Comparison of ENCODE assay signal across 32 cellular contexts in genomic region chr15:60116456-60117089, GRCh38.
DNase-seq lines count a peak whose midpoint lies in the region; ATAC-seq, FAIRE-seq and TF ChIP-seq lines count a peak whose summit lies in the region.
"Had no signal": no experiment of that assay in that cellular context is flagged by ENCODE, and none has a peak within 500 bp of the region (broad histone marks: within the 10 kb centered on the region; RNA-seq: fewer than 3 reads in every experiment).

No MANE protein-coding gene starts in this region.

- no peak overlapping the region for H3K4me2 ChIP-seq in A549

- in situ Hi-C loops in ACHN (cut with HindIII; ENCODE audit: low pct_ligation_motif_present, low pct_unique_long_range_greater_than_20kb, low sequenced_read_pairs) (no loop called here), Panc1 (cut with HindIII; ENCODE audit: low pct_unique_long_range_greater_than_20kb, low sequenced_read_pairs) (no loop called here)

- intact Hi-C loops in Panc1 (cut with micrococcal nuclease; ENCODE audit: unreplicated experiment) = loop anchor here (10.0 kb wide), 1 partner anchor 112 kb away; the partner anchor contains the start of gene FOXB1

- H3K9me3 Mint-ChIP-seq in immature natural killer cell = no peaks in the 10 kb centered on the region
- H3K9me3 Mint-ChIP-seq: activated CD4-positive, alpha-beta T cell treated with anti-CD3 and anti-CD28 coated beads, Interleukin-2, amount 10 ng/mL, durations not matched to agents 24 days and 14 days; endodermal cell; memory B cell had no signal

- POLR2A ChIA-PET in A549 (lab: Yijun Ruan, JAX) = no interaction called here
- POLR2A ChIA-PET in Panc1 (lab: Charles Lee) = no interaction called here

- BruUV-seq in Panc1 (replicated peaks; lab: Mats Ljungman, UMichigan) = no TSS peak

- H3K4me3 ChIP-seq in A549 (no peak overlapping the region), Panc1 (ENCODE audit: low read depth in 2 of 2, low read length in 2 of 2) (no peak overlapping the region), iPS-20b (ENCODE audit: low read length) (peak overlapping the region; percentile 63; the same call in 1 of the 2 replicates)
- H3K4me3 ChIP-seq: cardiac muscle cell, coronary artery, esophagus muscularis mucosa, right lobe of liver, upper lobe of right lung had no signal

- FAIRE-seq in A549 (lab: Jason Lieb, UNC) = peak; percentile 87
- FAIRE-seq in HTR-8/SVneo (lab: Jason Lieb, UNC) = no peak
- FAIRE-seq: GM18507, HepG2 had no signal

- peaks cover 0 to 3% (median 2%) of the 10 kb centered on the region in 3 donors for H3K27me3 Mint-ChIP-seq in immature natural killer cell (ENCODE audit: low read depth in 3 of 3)
- H3K27me3 Mint-ChIP-seq: memory B cell had no signal

- TF ChIP-seq EP300 in A549 (IDR thresholded peaks at IDR 0.05) = no peak

- no peaks in the 10 kb centered on the region for H3K27me3 ChIP-seq in Panc1 (ENCODE audit: control insufficient read depth, insufficient read depth, low read length)
- peaks cover 29% of the 10 kb centered on the region for H3K27me3 ChIP-seq in iPS-20b (ENCODE audit: insufficient read depth, low read length)
- H3K27me3 ChIP-seq: right lobe of liver had no signal

- no peaks in the 10 kb centered on the region for H3K9me3 ChIP-seq in A549
- H3K9me3 ChIP-seq in Panc1 (ENCODE audit: control insufficient read depth, insufficient read depth, low read depth, low read length) = no peaks in the 10 kb centered on the region
- no peaks in the 10 kb centered on the region for H3K9me3 ChIP-seq in iPS-20b (ENCODE audit: insufficient read depth, low read depth, low read length)
- H3K9me3 ChIP-seq: esophagus muscularis mucosa, neutrophil, right lobe of liver, upper lobe of right lung had no signal

- TF ChIP-seq POLR2A in A549 (IDR thresholded peaks at IDR 0.05; ENCODE audit: low read length) = no peak

- no peak overlapping the region for H3K27ac Mint-ChIP-seq in immature natural killer cell
- H3K27ac Mint-ChIP-seq: endodermal cell, memory B cell, progenitor cell of endocrine pancreas had no signal

- H3K4me1 Mint-ChIP-seq in immature natural killer cell = no peaks in the 10 kb centered on the region
- H3K4me1 Mint-ChIP-seq: memory B cell had no signal

- no peak overlapping the region for H3K9ac ChIP-seq in iPS-20b (ENCODE audit: low read depth, low read length)

- H3K36me3 ChIP-seq in Panc1 (ENCODE audit: control insufficient read depth, insufficient read depth, low read length) = no peaks in the 10 kb centered on the region
- H3K36me3 ChIP-seq in iPS-20b (ENCODE audit: insufficient read depth, low read depth, low read length) = no peaks in the 10 kb centered on the region
- H3K36me3 ChIP-seq: cardiac muscle cell, esophagus muscularis mucosa, neutrophil, right lobe of liver, upper lobe of right lung, WERI-Rb-1 had no signal

- WGBS in A549 (ENCODE audit: missing lambda C conversion rate) = 35% methylated on average over 3 of the region's 3 CpGs

- TF ChIP-seq RAD21 in A549 (conservative IDR thresholded peaks at IDR 0.05 in 1 of 2, IDR thresholded peaks at IDR 0.05 in 1 of 2) = no peak

- H3K36me3 Mint-ChIP-seq in immature natural killer cell = no peaks in the 10 kb centered on the region
- H3K36me3 Mint-ChIP-seq: memory B cell had no signal

- H3K4me3 Mint-ChIP-seq in immature natural killer cell = no peak overlapping the region
- H3K4me3 Mint-ChIP-seq: activated CD4-positive, alpha-beta T cell treated with anti-CD3 and anti-CD28 coated beads, Interleukin-2, amount 10 ng/mL, durations not matched to agents 24 days and 14 days; endodermal cell; memory B cell had no signal

- TF ChIP-seq CTCF in A549 (IDR thresholded peaks at IDR 0.05) (no peak), Panc1 (IDR thresholded peaks at IDR 0.05) (no peak)

- CTCF ChIA-PET in A549 (lab: Yijun Ruan, JAX) (interaction anchor here (1.0 to 2.8 kb wide), 5 partner anchors 10 to 392 kb away, joined by 3 to 11 read pairs (median 7); no protein-coding TSS in a partner anchor), Panc1 (lab: Charles Lee) (no interaction called here)

- no peak for ATAC-seq in A549
- ATAC-seq in Panc1 = 0 out of 2 replicates have a peak, but pooled peaks have one; percentile 41
- ATAC-seq: foreskin keratinocyte, HCT116, HepG2, right lobe of liver, upper lobe of right lung had no signal

- peak overlapping the region in 1 of 2 experiments; percentile 15; a peak in 1 of 6 replicates for H3K27ac ChIP-seq in A549
- H3K27ac ChIP-seq in Panc1 (ENCODE audit: low read length) = peak overlapping the region; percentile 9; the same call in 1 of the 2 replicates
- no peak overlapping the region for H3K27ac ChIP-seq in iPS-20b (ENCODE audit: low read length)
- H3K27ac ChIP-seq: cardiac muscle cell, coronary artery, esophagus muscularis mucosa, foreskin keratinocyte, neutrophil, right lobe of liver, upper lobe of right lung, WERI-Rb-1 had no signal

- DNase-seq in A549 (ENCODE audit: low read depth in 1 of 2, low spot score in 1 of 2) = no peak
- DNase-seq in ACHN = peak; percentile 2
- no peak for DNase-seq in Panc1 (ENCODE audit: low read depth, low spot score)
- no peak for DNase-seq in NCI-H1694 (lab: John Stamatoyannopoulos, UW)
- no peak for DNase-seq in HTR-8/SVneo (ENCODE audit: insufficient read length, low spot score)
- DNase-seq in immature natural killer cell = no peak
- DNase-seq: activated CD4-positive, alpha-beta T cell treated with anti-CD3 and anti-CD28 coated beads, Interleukin-2, amount 10 ng/mL, durations not matched to agents 24 days and 14 days; activated naive CD4-positive, alpha-beta T cell treated with Interleukin-2 at 50 U/mL for 16 hours; amygdala; Calu3; endodermal cell; Karpas-422; left cardiac atrium; NCI-H774; right lobe of liver; SHP77 treated with DMSO at 0.1 percent for 48 hours; stimulated activated CD4-positive, alpha-beta T cell treated with anti-CD3 and anti-CD28 coated beads, Interleukin-12 subunit alpha, Interleukin-12 subunit beta, amount 100 ng/mL, for 4 hours; stimulated activated CD4-positive, alpha-beta T cell treated with anti-CD3 and anti-CD28 coated beads, Interleukin-4, amount 100 ng/mL, for 1 hour; T1000; upper lobe of right lung; WERI-Rb-1 had no signal

- H3K4me1 ChIP-seq in A549 (no peaks in the 10 kb centered on the region), Panc1 (ENCODE audit: control insufficient read depth, insufficient read depth, low read length) (peaks cover 9% of the 10 kb centered on the region; the same call in 1 of the 2 replicates), iPS-20b (ENCODE audit: insufficient read depth, low read length) (peaks cover 49% of the 10 kb centered on the region)
- H3K4me1 ChIP-seq: esophagus muscularis mucosa, right lobe of liver, upper lobe of right lung had no signal

TF ChIP-seq in A549, 52 proteins besides CTCF, POLR2A, EP300 and RAD21:
- TF ChIP-seq JUN (IDR thresholded peaks at IDR 0.05) (no peak), RFX5 (IDR thresholded peaks at IDR 0.05) (no peak), HDAC2 (IDR thresholded peaks at IDR 0.05) (no peak), SMC3 (IDR thresholded peaks at IDR 0.05) (no peak), ZFP36 (IDR thresholded peaks at IDR 0.05; ENCODE audit: borderline replicate concordance, partially characterized antibody) (no peak), SREBF2 (IDR thresholded peaks at IDR 0.05) (no peak), HMGXB4 (CRISPR knock-in tag; IDR thresholded peaks at IDR 0.05; ENCODE audit: borderline replicate concordance) (no peak), MAFK (IDR thresholded peaks at IDR 0.05; ENCODE audit: partially characterized antibody) (no peak)
